Comparison of ENCODE assay signal across 8 cellular contexts in the genomic region with DNA sequence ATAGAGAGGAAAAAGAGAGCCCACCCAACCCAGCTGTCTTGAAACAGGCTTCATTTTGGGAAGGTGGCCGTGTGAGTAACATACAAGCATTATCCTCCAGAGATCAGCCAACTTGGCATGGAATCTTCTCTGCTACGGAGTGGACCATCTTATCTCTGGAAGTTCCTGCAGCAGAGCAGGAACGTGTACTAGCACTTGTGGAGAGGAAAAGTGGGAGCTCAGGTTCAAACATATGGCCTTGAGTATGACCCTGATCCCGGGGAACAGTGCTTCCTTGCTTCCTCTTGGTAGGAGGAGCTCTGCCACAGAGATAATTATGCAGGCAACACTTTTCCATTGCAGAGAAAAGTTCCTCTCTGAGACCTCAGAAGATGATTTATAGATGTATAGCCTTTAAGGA.
"Had no signal": no experiment of that assay in that cellular context is flagged by ENCODE, and none has a peak within 500 bp of the region (broad histone marks: within the 10 kb centered on the region; RNA-seq: fewer than 3 reads in every experiment).

No MANE protein-coding gene starts in this region.

- FAIRE-seq: G401.6, GM12878, GM12891, GM12892, GM18507, GM19239 had no signal

- H3K4me3 ChIP-seq: GM12878 had no signal

- DNase-seq: GDM1, GF-D8 had no signal

- ATAC-seq: GM12878 had no signal
